13 cellular contexts compared by ENCODE assay signal in genomic region chr7:44144968-44145418, GRCh38. TPM values are rescaled to one million over a fixed set of nuclear protein-coding genes. Genes with fewer than 3 reads are reported as not detected.
DNase-seq lines count a peak whose midpoint lies in the region; ATAC-seq, FAIRE-seq and TF ChIP-seq lines count a peak whose summit lies in the region.
"Had no signal": no experiment of that assay in that cellular context is flagged by ENCODE, and none has a peak within 500 bp of the region (broad histone marks: within the 10 kb centered on the region; RNA-seq: fewer than 3 reads in every experiment).

No MANE protein-coding gene starts in this region.

- H3K4me3 ChIP-seq in astrocyte (ENCODE audit: insufficient read depth, low read depth, low read length): peak overlapping the region; percentile 48
- H3K4me3 ChIP-seq in suprapubic skin: peak overlapping the region; percentile 45
- H3K4me3 ChIP-seq: HAP-1, mucosa of descending colon, SK-N-MC had no signal

- no peak for DNase-seq in activated naive CD4-positive, alpha-beta T cell treated with anti-CD3 and anti-CD28 coated beads for 36 hours
- no peak for DNase-seq in activated naive CD4-positive, alpha-beta T cell (lab: John Stamatoyannopoulos, UW)
- no peak for DNase-seq in astrocyte (ENCODE audit: low read depth)
- no peak for DNase-seq in memory B cell (ENCODE audit: low spot score in 2 of 2)
- peak; percentile 62 to 76 for DNase-seq in suprapubic skin (ENCODE audit: low spot score in 2 of 2)
- no peak for DNase-seq in HK-2 (ENCODE audit: unreplicated experiment)
- DNase-seq in DMS53 (lab: John Stamatoyannopoulos, UW): no peak
- DNase-seq: cerebellar nuclear complex, NCI-H526 treated with DMSO at 0.1 percent for 48 hours had no signal

- H3K36me3 ChIP-seq in astrocyte (ENCODE audit: insufficient read depth, low read length): no peaks in the 10 kb centered on the region
- no peaks in the 10 kb centered on the region for H3K36me3 ChIP-seq in suprapubic skin
- H3K36me3 ChIP-seq: HAP-1 had no signal

- H3K27ac ChIP-seq in astrocyte (ENCODE audit: low read depth, low read length) (no peak overlapping the region), suprapubic skin (no peak overlapping the region)
- H3K27ac ChIP-seq: SK-N-MC had no signal

- 81% methylated on average over 19 of the region's 27 CpGs for WGBS in suprapubic skin

- TF ChIP-seq POLR2A in suprapubic skin (IDR thresholded peaks at IDR 0.05): no peak

- peak overlapping the region; percentile 69 for H3K4me3 Mint-ChIP-seq in activated naive CD4-positive, alpha-beta T cell treated with anti-CD3 and anti-CD28 coated beads for 36 hours
- H3K4me3 Mint-ChIP-seq in astrocyte (ENCODE audit: unreplicated experiment): no peak overlapping the region
- H3K4me3 Mint-ChIP-seq in memory B cell: peak overlapping the region; percentile 74

- peak overlapping the region; percentile 86 for H3K4me2 ChIP-seq in astrocyte (ENCODE audit: low read length)

- H3K27me3 ChIP-seq in astrocyte (ENCODE audit: insufficient read depth, low read length) (peaks cover 5% of the 10 kb centered on the region), suprapubic skin (peaks cover 2% of the 10 kb centered on the region)

- intact Hi-C loops in activated naive CD4-positive, alpha-beta T cell treated with anti-CD3 and anti-CD28 coated beads for 36 hours (cut with micrococcal nuclease): no loop called here

- FAIRE-seq in astrocyte (lab: Jason Lieb, UNC): no peak

- no peak for TF ChIP-seq CTCF in astrocyte (IDR thresholded peaks at IDR 0.05; ENCODE audit: insufficient read depth, low read depth, low read length)
- no peak for TF ChIP-seq CTCF in suprapubic skin (IDR thresholded peaks at IDR 0.05)

- H3K79me2 ChIP-seq in astrocyte (ENCODE audit: insufficient read depth, low read length): no peaks in the 10 kb centered on the region

- H3K4me1 ChIP-seq in astrocyte (ENCODE audit: insufficient read depth, low read length): peaks cover 6% of the 10 kb centered on the region
- H3K4me1 ChIP-seq in suprapubic skin: peaks cover 15% of the 10 kb centered on the region
- H3K4me1 ChIP-seq: HAP-1 had no signal

- H3K27me3 Mint-ChIP-seq in activated naive CD4-positive, alpha-beta T cell treated with anti-CD3 and anti-CD28 coated beads for 36 hours (ENCODE audit: low read depth): peaks cover 4% of the 10 kb centered on the region
- H3K27me3 Mint-ChIP-seq in astrocyte (ENCODE audit: low read depth, unreplicated experiment) (peaks cover 40% of the 10 kb centered on the region), memory B cell (peaks cover 1% of the 10 kb centered on the region)

- peak overlapping the region; percentile 94 for H2AFZ ChIP-seq in astrocyte (ENCODE audit: low read depth, low read length)

- peaks cover 9% of the 10 kb centered on the region for H3K4me1 Mint-ChIP-seq in activated naive CD4-positive, alpha-beta T cell treated with anti-CD3 and anti-CD28 coated beads for 36 hours (ENCODE audit: low read depth)
- H3K4me1 Mint-ChIP-seq in astrocyte (ENCODE audit: low read depth, unreplicated experiment) (peaks cover 5% of the 10 kb centered on the region), memory B cell (peaks cover 8% of the 10 kb centered on the region)

- no peaks in the 10 kb centered on the region for H3K36me3 Mint-ChIP-seq in activated naive CD4-positive, alpha-beta T cell treated with anti-CD3 and anti-CD28 coated beads for 36 hours (ENCODE audit: low read depth)
- H3K36me3 Mint-ChIP-seq in astrocyte (ENCODE audit: low read depth, unreplicated experiment): no peaks in the 10 kb centered on the region
- H3K36me3 Mint-ChIP-seq in memory B cell: no peaks in the 10 kb centered on the region

- ATAC-seq in memory B cell (ENCODE audit: low read depth): no peak
- no peak for ATAC-seq in GM21381 (IDR thresholded peaks at IDR 0.05; ENCODE audit: unreplicated experiment)

- no peaks in the 10 kb centered on the region for H3K9me3 Mint-ChIP-seq in activated naive CD4-positive, alpha-beta T cell treated with anti-CD3 and anti-CD28 coated beads for 36 hours
- H3K9me3 Mint-ChIP-seq in astrocyte (ENCODE audit: unreplicated experiment) (peaks cover 2% of the 10 kb centered on the region), memory B cell (no peaks in the 10 kb centered on the region)

- H3K9me3 ChIP-seq in astrocyte (ENCODE audit: insufficient read depth, low read depth, low read length): no peaks in the 10 kb centered on the region
- no peaks in the 10 kb centered on the region for H3K9me3 ChIP-seq in suprapubic skin
- H3K9me3 ChIP-seq: HAP-1, mucosa of descending colon had no signal

- no peaks in the 10 kb centered on the region for H4K20me1 ChIP-seq in astrocyte (ENCODE audit: insufficient read depth, low read length)

- H3K9ac ChIP-seq in astrocyte (ENCODE audit: low read length): no peak overlapping the region

- no peak overlapping the region for H3K27ac Mint-ChIP-seq in activated naive CD4-positive, alpha-beta T cell treated with anti-CD3 and anti-CD28 coated beads for 36 hours
- no peak overlapping the region for H3K27ac Mint-ChIP-seq in astrocyte (ENCODE audit: unreplicated experiment)
- H3K27ac Mint-ChIP-seq in memory B cell: no peak overlapping the region

- no peak for TF ChIP-seq EP300 in suprapubic skin (IDR thresholded peaks at IDR 0.05)

- CTCF ChIA-PET in activated naive CD4-positive, alpha-beta T cell treated with anti-CD3 and anti-CD28 coated beads for 36 hours (lab: Charles Lee): no interaction called here

RNA-seq across cellular contexts. Expression of gene MYL7, which starts 3.9 kb away (rescaled TPM):
- not detected for total RNA-seq in activated naive CD4-positive, alpha-beta T cell treated with anti-CD3 and anti-CD28 coated beads for 36 hours
- total RNA-seq in astrocyte: 60.0 and 63.0 TPM in 2 replicates
- total RNA-seq in suprapubic skin: not detected

RNA-seq across cellular contexts. Expression of gene POLD2, which starts 21.6 kb away (rescaled TPM):
- 100 to 1,000 TPM; 261 to 270 TPM for total RNA-seq in activated naive CD4-positive, alpha-beta T cell treated with anti-CD3 and anti-CD28 coated beads for 36 hours
- total RNA-seq in astrocyte (59.9 and 67.7 TPM in 2 replicates), suprapubic skin (10 to 100 TPM; 58.7 to 80.5 (median 66.1) TPM)

RNA-seq across cellular contexts. Expression of gene AEBP1, which starts 40.8 kb away (rescaled TPM):
- total RNA-seq in activated naive CD4-positive, alpha-beta T cell treated with anti-CD3 and anti-CD28 coated beads for 36 hours: 10 to 100 TPM; 10.1 to 10.8 TPM
- 65.0 and 102 TPM in 2 replicates for total RNA-seq in astrocyte
- total RNA-seq in suprapubic skin: 10 to 100 TPM; 24.3 to 74.0 (median 43.3) TPM

RNA-seq across cellular contexts. Expression of gene GCK, which starts 44.2 kb away (rescaled TPM):
- total RNA-seq in activated naive CD4-positive, alpha-beta T cell treated with anti-CD3 and anti-CD28 coated beads for 36 hours: 1 to 10 TPM; 2.1 to 3.3 TPM
- total RNA-seq in astrocyte (0.24 TPM in 1 of 2 replicates, not detected in the other), suprapubic skin (under 1 TPM in 1 of 4 donors, not detected in 3; 0.52 TPM)

RNA-seq across cellular contexts. Expression of gene YKT6, which starts 55.8 kb away (rescaled TPM):
- 10 to 100 TPM; 53.5 to 57.3 TPM for total RNA-seq in activated naive CD4-positive, alpha-beta T cell treated with anti-CD3 and anti-CD28 coated beads for 36 hours
- total RNA-seq in astrocyte (215 and 216 TPM in 2 replicates), suprapubic skin (10 to 100 TPM; 40.6 to 52.1 (median 43.5) TPM)

Comparison
In these comparisons a context has a peak if more than half of its experiments do, and no peak if none do; other contexts are left out.
1. DNase-seq: peak in suprapubic skin (2 of 2); none in activated naive CD4-positive, alpha-beta T cell treated with anti-CD3 and anti-CD28 coated beads for 36 hours (single experiment), activated naive CD4-positive, alpha-beta T cell (0 of 4), astrocyte (single experiment), memory B cell (0 of 2), HK-2 (single experiment) and DMS53 (single experiment).
2. RNA of gene MYL7, which starts 3.9 kb away (total RNA-seq): 60.0 to 63.0 TPM in astrocyte; not detected in activated naive CD4-positive, alpha-beta T cell treated with anti-CD3 and anti-CD28 coated beads for 36 hours and not detected in suprapubic skin; every median in the first group is over 10 times any median in the second.